1 cellular context compared by ENCODE assay signal in the genomic region with DNA sequence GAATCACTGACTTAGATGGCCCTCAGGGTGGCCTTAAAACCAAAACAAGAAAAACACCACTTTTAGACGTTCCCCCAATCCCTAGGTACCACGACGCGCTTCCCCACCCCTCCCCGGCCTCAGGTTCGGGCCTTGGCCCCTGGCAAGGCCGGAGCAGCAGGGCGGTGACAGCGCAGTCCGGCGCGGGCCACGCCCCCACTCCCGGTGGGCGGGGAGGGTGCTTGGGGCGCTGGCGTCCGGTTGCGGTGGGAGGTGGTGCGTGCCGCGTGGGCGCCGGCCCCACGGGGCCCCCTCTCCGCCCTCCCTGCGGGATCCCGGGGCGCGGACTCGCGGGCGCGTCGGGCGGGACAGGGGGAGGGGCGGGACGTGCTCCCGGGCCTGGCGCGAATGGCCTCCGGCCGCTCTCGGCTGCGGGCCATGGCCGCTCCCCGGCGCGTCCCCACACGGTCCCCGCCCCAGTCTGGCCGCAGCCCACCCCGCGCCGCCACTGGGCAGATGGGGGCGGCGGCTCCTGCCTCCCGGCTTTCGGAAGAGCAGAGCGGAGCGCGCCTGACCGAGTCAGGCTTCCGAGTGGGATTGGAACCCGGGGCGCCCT.
TF ChIP-seq lines count a peak whose summit lies in the region.

No MANE protein-coding gene starts in this region.

TF ChIP-seq in HepG2, 621 proteins besides CTCF, POLR2A, EP300 and RAD21 (continued from another document and continues in another):
- TF ChIP-seq ZNF569 (CRISPR knock-in tag; IDR thresholded peaks at IDR 0.05; ENCODE audit: borderline replicate concordance) (no peak), PRMT3 (CRISPR knock-in tag; IDR thresholded peaks at IDR 0.05; ENCODE audit: borderline replicate concordance, low read depth) (no peak), ZNF124 (CRISPR knock-in tag; IDR thresholded peaks at IDR 0.05) (no peak), FOXK1 (CRISPR knock-in tag; IDR thresholded peaks at IDR 0.05; ENCODE audit: borderline replicate concordance, low read depth) (no peak), ZMAT3 (CRISPR knock-in tag; conservative IDR thresholded peaks at IDR 0.05) (no peak), ZNF749 (CRISPR knock-in tag; IDR thresholded peaks at IDR 0.05; ENCODE audit: borderline replicate concordance) (no peak), ZNF33B (CRISPR knock-in tag; IDR thresholded peaks at IDR 0.05) (peak; percentile 65; the same call in 1 of the 2 replicates), ZNF441 (CRISPR knock-in tag; IDR thresholded peaks at IDR 0.05; ENCODE audit: borderline replicate concordance) (peak; percentile 68; the same call in 1 of the 2 replicates), NFKBIZ (CRISPR knock-in tag; IDR thresholded peaks at IDR 0.05) (no peak), ZSCAN25 (CRISPR knock-in tag; IDR thresholded peaks at IDR 0.05) (peak; percentile 76; the same call in 1 of the 2 replicates), NR2F1 (CRISPR knock-in tag; IDR thresholded peaks at IDR 0.05) (no peak), SMARCC2 (IDR thresholded peaks at IDR 0.05) (no peak), ZBTB21 (CRISPR knock-in tag; IDR thresholded peaks at IDR 0.05) (no peak), ZMYM4 (CRISPR knock-in tag; IDR thresholded peaks at IDR 0.05) (no peak), ZNF768 (CRISPR knock-in tag; IDR thresholded peaks at IDR 0.05) (no peak; the same call in 1 of the 2 replicates), ZNF615 (CRISPR knock-in tag; IDR thresholded peaks at IDR 0.05; ENCODE audit: borderline replicate concordance) (no peak), GATAD2A (CRISPR knock-in tag; IDR thresholded peaks at IDR 0.05) (0 out of 2 replicates have a peak, but pooled peaks have one; percentile 15), ZMYM3 (CRISPR knock-in tag; IDR thresholded peaks at IDR 0.05) (no peak; the same call in 1 of the 2 replicates), TCF7L2 (IDR thresholded peaks at IDR 0.05; ENCODE audit: low read depth, low read length) (no peak), ZFP41 (CRISPR knock-in tag; IDR thresholded peaks at IDR 0.05; ENCODE audit: borderline replicate concordance) (no peak), ZNF354B (CRISPR knock-in tag; IDR thresholded peaks at IDR 0.05) (0 out of 2 replicates have a peak, but pooled peaks have one; percentile 51), HDAC2 (CRISPR knock-in tag; IDR thresholded peaks at IDR 0.05) (0 out of 2 replicates have a peak, but pooled peaks have one; percentile 23), ZNF660 (CRISPR knock-in tag; IDR thresholded peaks at IDR 0.05; ENCODE audit: borderline replicate concordance, low read depth) (no peak), HDAC6 (IDR thresholded peaks at IDR 0.05; ENCODE audit: low read depth, low read length) (no peak), DR1 (CRISPR knock-in tag; IDR thresholded peaks at IDR 0.05) (no peak), ZIK1 (CRISPR knock-in tag; IDR thresholded peaks at IDR 0.05; ENCODE audit: borderline replicate concordance, low read depth) (peak; percentile 88), ZNF788 (CRISPR knock-in tag; IDR thresholded peaks at IDR 0.05; ENCODE audit: borderline replicate concordance) (peak; percentile 47; the same call in 1 of the 2 replicates), RELA (CRISPR knock-in tag; IDR thresholded peaks at IDR 0.05) (no peak), ZC3H13 (CRISPR knock-in tag; IDR thresholded peaks at IDR 0.05) (no peak), ONECUT2 (CRISPR knock-in tag; IDR thresholded peaks at IDR 0.05) (no peak), KDM1A (CRISPR knock-in tag; IDR thresholded peaks at IDR 0.05) (no peak), XRCC5 (optimal IDR thresholded peaks at IDR 0.05; ENCODE audit: low read length) (peak; percentile 20), IRX3 (CRISPR knock-in tag; IDR thresholded peaks at IDR 0.05; ENCODE audit: borderline replicate concordance, low read depth) (peak; percentile 17; the same call in 1 of the 2 replicates), YEATS4 (CRISPR knock-in tag; IDR thresholded peaks at IDR 0.05; ENCODE audit: borderline replicate concordance) (peak; percentile 96), ZSCAN31 (CRISPR knock-in tag; IDR thresholded peaks at IDR 0.05; ENCODE audit: low read depth) (0 out of 2 replicates have a peak, but pooled peaks have one; percentile 34), PHF20 (CRISPR knock-in tag; IDR thresholded peaks at IDR 0.05) (0 out of 2 replicates have a peak, but pooled peaks have one; percentile 22), ZNF24 (IDR thresholded peaks at IDR 0.05) (no peak), JARID2 (CRISPR knock-in tag; IDR thresholded peaks at IDR 0.05; ENCODE audit: insufficient replicate concordance) (no peak), KAT2B (IDR thresholded peaks at IDR 0.05; ENCODE audit: borderline replicate concordance, low read depth, low read length) (no peak), RARA (CRISPR knock-in tag; IDR thresholded peaks at IDR 0.05) (no peak)
- TF ChIP-seq, protein P1, sequence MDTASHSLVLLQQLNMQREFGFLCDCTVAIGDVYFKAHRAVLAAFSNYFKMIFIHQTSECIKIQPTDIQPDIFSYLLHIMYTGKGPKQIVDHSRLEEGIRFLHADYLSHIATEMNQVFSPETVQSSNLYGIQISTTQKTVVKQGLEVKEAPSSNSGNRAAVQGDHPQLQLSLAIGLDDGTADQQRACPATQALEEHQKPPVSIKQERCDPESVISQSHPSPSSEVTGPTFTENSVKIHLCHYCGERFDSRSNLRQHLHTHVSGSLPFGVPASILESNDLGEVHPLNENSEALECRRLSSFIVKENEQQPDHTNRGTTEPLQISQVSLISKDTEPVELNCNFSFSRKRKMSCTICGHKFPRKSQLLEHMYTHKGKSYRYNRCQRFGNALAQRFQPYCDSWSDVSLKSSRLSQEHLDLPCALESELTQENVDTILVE (CRISPR knock-in tag; IDR thresholded peaks at IDR 0.05), result no peak
- TF ChIP-seq, protein P2, sequence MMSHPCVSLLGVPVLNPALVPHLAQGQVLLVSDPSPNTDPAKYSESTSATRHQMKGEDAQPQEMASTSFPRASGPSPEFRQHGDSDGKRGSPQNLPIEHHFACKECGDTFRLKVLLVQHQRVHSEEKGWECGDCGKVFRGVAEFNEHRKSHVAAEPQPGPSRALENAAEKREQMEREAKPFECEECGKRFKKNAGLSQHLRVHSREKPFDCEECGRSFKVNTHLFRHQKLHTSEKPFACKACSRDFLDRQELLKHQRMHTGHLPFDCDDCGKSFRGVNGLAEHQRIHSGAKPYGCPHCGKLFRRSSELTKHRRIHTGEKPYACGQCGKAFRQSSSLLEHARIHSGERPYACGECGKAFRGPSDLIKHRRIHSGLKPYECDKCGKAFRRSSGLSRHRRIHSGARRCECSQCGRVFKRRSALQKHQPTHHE (CRISPR knock-in tag; IDR thresholded peaks at IDR 0.05; ENCODE audit: borderline replicate concordance), result no peak
- TF ChIP-seq, protein P3, sequence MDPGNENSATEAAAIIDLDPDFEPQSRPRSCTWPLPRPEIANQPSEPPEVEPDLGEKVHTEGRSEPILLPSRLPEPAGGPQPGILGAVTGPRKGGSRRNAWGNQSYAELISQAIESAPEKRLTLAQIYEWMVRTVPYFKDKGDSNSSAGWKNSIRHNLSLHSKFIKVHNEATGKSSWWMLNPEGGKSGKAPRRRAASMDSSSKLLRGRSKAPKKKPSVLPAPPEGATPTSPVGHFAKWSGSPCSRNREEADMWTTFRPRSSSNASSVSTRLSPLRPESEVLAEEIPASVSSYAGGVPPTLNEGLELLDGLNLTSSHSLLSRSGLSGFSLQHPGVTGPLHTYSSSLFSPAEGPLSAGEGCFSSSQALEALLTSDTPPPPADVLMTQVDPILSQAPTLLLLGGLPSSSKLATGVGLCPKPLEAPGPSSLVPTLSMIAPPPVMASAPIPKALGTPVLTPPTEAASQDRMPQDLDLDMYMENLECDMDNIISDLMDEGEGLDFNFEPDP (CRISPR knock-in tag; conservative IDR thresholded peaks at IDR 0.05), result no peak
- TF ChIP-seq, protein P4, sequence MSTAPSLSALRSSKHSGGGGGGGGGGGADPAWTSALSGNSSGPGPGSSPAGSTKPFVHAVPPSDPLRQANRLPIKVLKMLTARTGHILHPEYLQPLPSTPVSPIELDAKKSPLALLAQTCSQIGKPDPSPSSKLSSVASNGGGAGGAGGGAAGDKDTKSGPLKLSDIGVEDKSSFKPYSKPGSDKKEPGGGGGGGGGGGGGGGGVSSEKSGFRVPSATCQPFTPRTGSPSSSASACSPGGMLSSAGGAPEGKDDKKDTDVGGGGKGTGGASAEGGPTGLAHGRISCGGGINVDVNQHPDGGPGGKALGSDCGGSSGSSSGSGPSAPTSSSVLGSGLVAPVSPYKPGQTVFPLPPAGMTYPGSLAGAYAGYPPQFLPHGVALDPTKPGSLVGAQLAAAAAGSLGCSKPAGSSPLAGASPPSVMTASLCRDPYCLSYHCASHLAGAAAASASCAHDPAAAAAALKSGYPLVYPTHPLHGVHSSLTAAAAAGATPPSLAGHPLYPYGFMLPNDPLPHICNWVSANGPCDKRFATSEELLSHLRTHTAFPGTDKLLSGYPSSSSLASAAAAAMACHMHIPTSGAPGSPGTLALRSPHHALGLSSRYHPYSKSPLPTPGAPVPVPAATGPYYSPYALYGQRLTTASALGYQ (CRISPR knock-in tag; IDR thresholded peaks at IDR 0.05), result 0 out of 2 replicates have a peak, but pooled peaks have one; percentile 31
- TF ChIP-seq, protein P5, sequence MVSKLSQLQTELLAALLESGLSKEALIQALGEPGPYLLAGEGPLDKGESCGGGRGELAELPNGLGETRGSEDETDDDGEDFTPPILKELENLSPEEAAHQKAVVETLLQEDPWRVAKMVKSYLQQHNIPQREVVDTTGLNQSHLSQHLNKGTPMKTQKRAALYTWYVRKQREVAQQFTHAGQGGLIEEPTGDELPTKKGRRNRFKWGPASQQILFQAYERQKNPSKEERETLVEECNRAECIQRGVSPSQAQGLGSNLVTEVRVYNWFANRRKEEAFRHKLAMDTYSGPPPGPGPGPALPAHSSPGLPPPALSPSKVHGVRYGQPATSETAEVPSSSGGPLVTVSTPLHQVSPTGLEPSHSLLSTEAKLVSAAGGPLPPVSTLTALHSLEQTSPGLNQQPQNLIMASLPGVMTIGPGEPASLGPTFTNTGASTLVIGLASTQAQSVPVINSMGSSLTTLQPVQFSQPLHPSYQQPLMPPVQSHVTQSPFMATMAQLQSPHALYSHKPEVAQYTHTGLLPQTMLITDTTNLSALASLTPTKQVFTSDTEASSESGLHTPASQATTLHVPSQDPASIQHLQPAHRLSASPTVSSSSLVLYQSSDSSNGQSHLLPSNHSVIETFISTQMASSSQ (IDR thresholded peaks at IDR 0.05; ENCODE audit: low read depth), result no peak
- TF ChIP-seq, protein P5 (CRISPR knock-in tag; IDR thresholded peaks at IDR 0.05; ENCODE audit: borderline replicate concordance), result no peak
- TF ChIP-seq, protein P6, sequence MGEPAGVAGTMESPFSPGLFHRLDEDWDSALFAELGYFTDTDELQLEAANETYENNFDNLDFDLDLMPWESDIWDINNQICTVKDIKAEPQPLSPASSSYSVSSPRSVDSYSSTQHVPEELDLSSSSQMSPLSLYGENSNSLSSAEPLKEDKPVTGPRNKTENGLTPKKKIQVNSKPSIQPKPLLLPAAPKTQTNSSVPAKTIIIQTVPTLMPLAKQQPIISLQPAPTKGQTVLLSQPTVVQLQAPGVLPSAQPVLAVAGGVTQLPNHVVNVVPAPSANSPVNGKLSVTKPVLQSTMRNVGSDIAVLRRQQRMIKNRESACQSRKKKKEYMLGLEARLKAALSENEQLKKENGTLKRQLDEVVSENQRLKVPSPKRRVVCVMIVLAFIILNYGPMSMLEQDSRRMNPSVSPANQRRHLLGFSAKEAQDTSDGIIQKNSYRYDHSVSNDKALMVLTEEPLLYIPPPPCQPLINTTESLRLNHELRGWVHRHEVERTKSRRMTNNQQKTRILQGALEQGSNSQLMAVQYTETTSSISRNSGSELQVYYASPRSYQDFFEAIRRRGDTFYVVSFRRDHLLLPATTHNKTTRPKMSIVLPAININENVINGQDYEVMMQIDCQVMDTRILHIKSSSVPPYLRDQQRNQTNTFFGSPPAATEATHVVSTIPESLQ (CRISPR knock-in tag; conservative IDR thresholded peaks at IDR 0.05), result no peak
- TF ChIP-seq, protein P7, sequence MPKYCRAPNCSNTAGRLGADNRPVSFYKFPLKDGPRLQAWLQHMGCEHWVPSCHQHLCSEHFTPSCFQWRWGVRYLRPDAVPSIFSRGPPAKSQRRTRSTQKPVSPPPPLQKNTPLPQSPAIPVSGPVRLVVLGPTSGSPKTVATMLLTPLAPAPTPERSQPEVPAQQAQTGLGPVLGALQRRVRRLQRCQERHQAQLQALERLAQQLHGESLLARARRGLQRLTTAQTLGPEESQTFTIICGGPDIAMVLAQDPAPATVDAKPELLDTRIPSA (CRISPR knock-in tag; IDR thresholded peaks at IDR 0.05; ENCODE audit: borderline replicate concordance), result no peak
- TF ChIP-seq, protein P8, sequence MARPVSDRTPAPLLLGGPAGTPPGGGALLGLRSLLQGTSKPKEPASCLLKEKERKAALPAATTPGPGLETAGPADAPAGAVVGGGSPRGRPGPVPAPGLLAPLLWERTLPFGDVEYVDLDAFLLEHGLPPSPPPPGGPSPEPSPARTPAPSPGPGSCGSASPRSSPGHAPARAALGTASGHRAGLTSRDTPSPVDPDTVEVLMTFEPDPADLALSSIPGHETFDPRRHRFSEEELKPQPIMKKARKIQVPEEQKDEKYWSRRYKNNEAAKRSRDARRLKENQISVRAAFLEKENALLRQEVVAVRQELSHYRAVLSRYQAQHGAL (CRISPR knock-in tag; IDR thresholded peaks at IDR 0.05; ENCODE audit: not compliant biosample characterization), result no peak
- TF ChIP-seq, protein P9, sequence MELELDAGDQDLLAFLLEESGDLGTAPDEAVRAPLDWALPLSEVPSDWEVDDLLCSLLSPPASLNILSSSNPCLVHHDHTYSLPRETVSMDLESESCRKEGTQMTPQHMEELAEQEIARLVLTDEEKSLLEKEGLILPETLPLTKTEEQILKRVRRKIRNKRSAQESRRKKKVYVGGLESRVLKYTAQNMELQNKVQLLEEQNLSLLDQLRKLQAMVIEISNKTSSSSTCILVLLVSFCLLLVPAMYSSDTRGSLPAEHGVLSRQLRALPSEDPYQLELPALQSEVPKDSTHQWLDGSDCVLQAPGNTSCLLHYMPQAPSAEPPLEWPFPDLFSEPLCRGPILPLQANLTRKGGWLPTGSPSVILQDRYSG (CRISPR knock-in tag; IDR thresholded peaks at IDR 0.05), result peak; percentile 80; the same call in 1 of the 2 replicates
- TF ChIP-seq, protein P10, sequence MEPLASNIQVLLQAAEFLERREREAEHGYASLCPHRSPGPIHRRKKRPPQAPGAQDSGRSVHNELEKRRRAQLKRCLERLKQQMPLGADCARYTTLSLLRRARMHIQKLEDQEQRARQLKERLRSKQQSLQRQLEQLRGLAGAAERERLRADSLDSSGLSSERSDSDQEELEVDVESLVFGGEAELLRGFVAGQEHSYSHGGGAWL (CRISPR knock-in tag; IDR thresholded peaks at IDR 0.05), result 0 out of 2 replicates have a peak, but pooled peaks have one; percentile 16
